ENCODE assay signal across 8 cellular contexts in genomic region chr2:12507295-12507694, GRCh38.
DNase-seq lines count a peak whose midpoint lies in the region; ATAC-seq, FAIRE-seq and TF ChIP-seq lines count a peak whose summit lies in the region.

No MANE protein-coding gene starts in this region.

- TF ChIP-seq CTCF in GM13977 (IDR thresholded peaks at IDR 0.05; ENCODE audit: extremely low read depth, insufficient read depth, missing control alignments): no peak

- peak; percentile 83 for FAIRE-seq in RCC 7860 (lab: Jason Lieb, UNC)

- peak; percentile 78 for DNase-seq in RCC 7860 (ENCODE audit: low spot score)
- DNase-seq in activated naive CD4-positive, alpha-beta T cell treated with anti-CD3 and anti-CD28 coated beads, Interleukin-2, amount 50 U/mL, for 16 hours: peak; percentile 81
- peak; percentile 61 to 78 (median 74) for DNase-seq in stimulated activated CD4-positive, alpha-beta T cell treated with anti-CD3 and anti-CD28 coated beads, Interleukin-12 subunit alpha, Interleukin-12 subunit beta, amount 100 ng/mL, for 48 hours (ENCODE audit: low read depth in 2 of 3, low spot score in 1 of 3)
- DNase-seq in GM13977 (ENCODE audit: low spot score): no peak
- no peak for DNase-seq in NCI-H2171 treated with DMSO at 0.1 percent for 48 hours (lab: John Stamatoyannopoulos, UW)
- DNase-seq in cortex of kidney (lab: John Stamatoyannopoulos, UW): no peak

- ATAC-seq in GM18868 (IDR thresholded peaks at IDR 0.05; ENCODE audit: unreplicated experiment): peak; percentile 82
- ATAC-seq in HG03025 (IDR thresholded peaks at IDR 0.05; ENCODE audit: low FRiP score, unreplicated experiment): peak; percentile 71

- in situ Hi-C loops in GM13977 (cut with MboI; ENCODE audit: low pct_unique_long_range_greater_than_20kb, low sequenced_read_pairs, unreplicated experiment): no loop called here

Comparison
In these comparisons a context has a peak if more than half of its experiments do, and no peak if none do; other contexts are left out.
1. DNase-seq: peak in RCC 7860 (single experiment), activated naive CD4-positive, alpha-beta T cell treated with anti-CD3 and anti-CD28 coated beads, Interleukin-2, amount 50 U/mL, for 16 hours (single experiment) and stimulated activated CD4-positive, alpha-beta T cell treated with anti-CD3 and anti-CD28 coated beads, Interleukin-12 subunit alpha, Interleukin-12 subunit beta, amount 100 ng/mL, for 48 hours (3 of 3); none in GM13977 (single experiment), NCI-H2171 treated with DMSO at 0.1 percent for 48 hours (single experiment) and cortex of kidney (single experiment).